8 cellular contexts compared by ENCODE assay signal in genomic region chr17:42577532-42578281, GRCh38. TPM values are rescaled to one million over a fixed set of nuclear protein-coding genes. Genes with fewer than 3 reads are reported as not detected.
DNase-seq lines count a peak whose midpoint lies in the region; ATAC-seq and TF ChIP-seq lines count a peak whose summit lies in the region.

Gene PSMC3IP, minus strand, starts transcription at chr17:42577729. Its CDS starts 43 bp downstream, at chr17:42577686.

- H3F3A ChIP-seq in neural progenitor cell (ENCODE audit: low read depth), result peaks cover 48% of the 10 kb centered on the region

- CTCF ChIA-PET in HCT116 (lab: Charles Lee), result interaction anchor here (0.9 to 4.4 kb wide), 33 partner anchors 8 to 420 kb away, joined by 3 to 136 read pairs (median 4); partner anchors contain the start of genes CNTD1, CNTNAP1, COA3 and MLX

- H2AFZ ChIP-seq in HCT116 (ENCODE audit: low read depth, low read length, poor library complexity, severe bottlenecking) (peak within 1 kb of the TSS; percentile 53), neural progenitor cell (replicated peaks) (peak within 1 kb of the TSS; percentile 47)

- H3K79me2 ChIP-seq in HCT116 (ENCODE audit: insufficient read depth, low read length), result peaks cover 53% of the 10 kb centered on the region
- peaks cover 25% of the 10 kb centered on the region for H3K79me2 ChIP-seq in neural progenitor cell (ENCODE audit: low read depth)

- no peaks in the 10 kb centered on the region for H3K27me3 ChIP-seq in HCT116 (ENCODE audit: insufficient read depth, low read length)
- H3K27me3 ChIP-seq in SJSA1 (replicated peaks), result no peaks in the 10 kb centered on the region
- H3K27me3 ChIP-seq in foreskin keratinocyte, result no peaks in the 10 kb centered on the region
- H3K27me3 ChIP-seq in neural progenitor cell, result no peaks in the 10 kb centered on the region
- H3K27me3 ChIP-seq in stomach smooth muscle (ENCODE audit: control insufficient read depth in 1 of 2, insufficient read depth in 2 of 2, low read length in 2 of 2), result no peaks in the 10 kb centered on the region

- H3K4me2 ChIP-seq in HCT116 (ENCODE audit: low read length), result peak within 1 kb of the TSS; percentile 94
- H3K4me2 ChIP-seq in neural progenitor cell, result peak within 1 kb of the TSS; percentile 79

- H3K4me1 ChIP-seq in HCT116 (ENCODE audit: control insufficient read depth in 1 of 2, insufficient read depth in 2 of 2, low read length in 2 of 2) (peaks cover 10 to 15% of the 10 kb centered on the region in 2 experiments), SJSA1 (replicated peaks) (peaks cover 13% of the 10 kb centered on the region), foreskin keratinocyte (peaks cover 4% of the 10 kb centered on the region), neural progenitor cell (peaks cover 14% of the 10 kb centered on the region), stomach smooth muscle (ENCODE audit: control insufficient read depth, insufficient read depth, low read length) (peaks cover 16% of the 10 kb centered on the region)

- peaks cover 21% of the 10 kb centered on the region for H3K36me3 Mint-ChIP-seq in neural progenitor cell

- peak in 2 of 3 experiments; percentile 23 to 42; a peak in 2 of 6 replicates for TF ChIP-seq CTCF in HCT116 (IDR thresholded peaks at IDR 0.05 in 2 of 3, conservative IDR thresholded peaks at IDR 0.05 in 1 of 3; ENCODE audit: borderline replicate concordance in 1 of 3, insufficient read depth in 1 of 3, low read depth in 2 of 3, low read length in 2 of 3)
- peak; percentile 75 for TF ChIP-seq CTCF in foreskin keratinocyte (conservative IDR thresholded peaks at IDR 0.05)
- TF ChIP-seq CTCF in neural progenitor cell (IDR thresholded peaks at IDR 0.05), result peak; percentile 57

- TSS peak; percentile 80 for BruUV-seq in HCT116 (replicated peaks; lab: Mats Ljungman, UMichigan)

- RAD21 ChIA-PET in HCT116 (lab: Charles Lee; ENCODE audit: low non-redundant PET in 1 of 2, low total read pairs in 2 of 2, uncharacterized antibody in 2 of 2, unreplicated experiment in 2 of 2), result interaction anchor here (0.8 to 2.6 kb wide), 10 partner anchors 32 to 246 kb away, joined by 3 to 25 read pairs (median 6); partner anchors contain the start of genes CCR10 (in 2 of the 2), BECN1 (in 1 of the 2), PLEKHH3 (in 1 of the 2) and RETREG3 (in 1 of the 2)

- peaks cover 21 to 34% of the 10 kb centered on the region in 2 experiments; a peak in 3 of 4 replicates for H3K36me3 ChIP-seq in HCT116 (ENCODE audit: control insufficient read depth in 1 of 2, insufficient read depth in 2 of 2, low read length in 2 of 2)
- peaks cover 67% of the 10 kb centered on the region for H3K36me3 ChIP-seq in SJSA1
- peaks cover 2% of the 10 kb centered on the region for H3K36me3 ChIP-seq in neural progenitor cell
- H3K36me3 ChIP-seq in stomach smooth muscle (ENCODE audit: control insufficient read depth in 2 of 2, insufficient read depth in 2 of 2, low read length in 2 of 2), result peaks cover 41 to 42% of the 10 kb centered on the region in 2 donors

- H3K9ac ChIP-seq in HCT116 (ENCODE audit: low read length) (peak within 1 kb of the TSS; percentile 99), neural progenitor cell (peak within 1 kb of the TSS; percentile 86), stomach smooth muscle (ENCODE audit: low read length in 2 of 2) (peak within 1 kb of the TSS; percentile 96 to 97)

- no peaks in the 10 kb centered on the region for H3K9me3 Mint-ChIP-seq in neural progenitor cell

- peak within 1 kb of the TSS; percentile 100 for H3K4me3 Mint-ChIP-seq in neural progenitor cell

- ATAC-seq in HCT116 (peak; percentile 86), foreskin keratinocyte (peak; percentile 83)

- H3K9me3 ChIP-seq in HCT116 (ENCODE audit: control insufficient read depth in 1 of 2, insufficient read depth in 1 of 2, low read depth in 1 of 2, low read length in 2 of 2), result no peaks in the 10 kb centered on the region
- no peaks in the 10 kb centered on the region for H3K9me3 ChIP-seq in SJSA1 (replicated peaks)
- no peaks in the 10 kb centered on the region for H3K9me3 ChIP-seq in neural progenitor cell (ENCODE audit: low read depth)
- no peaks in the 10 kb centered on the region for H3K9me3 ChIP-seq in stomach smooth muscle (ENCODE audit: control insufficient read depth in 2 of 2, low read length in 2 of 2)

- no peaks in the 10 kb centered on the region for H3K9me2 ChIP-seq in HCT116 (ENCODE audit: insufficient read depth)

- H4K20me1 ChIP-seq in HCT116 (ENCODE audit: insufficient read depth) (no peaks in the 10 kb centered on the region), neural progenitor cell (ENCODE audit: low read depth) (peaks cover 11% of the 10 kb centered on the region)

- H3K27ac ChIP-seq in HCT116 (ENCODE audit: low read depth, low read length) (peak within 1 kb of the TSS; percentile 95), SJSA1 (peak within 1 kb of the TSS; percentile 38), foreskin keratinocyte (peak within 1 kb of the TSS; percentile 48), neural progenitor cell (no peak within 1 kb of the TSS), stomach smooth muscle (ENCODE audit: low read length) (peak within 1 kb of the TSS; percentile 86)

- POLR2A ChIA-PET in HCT116 (lab: Charles Lee), result interaction anchor here (0.9 to 2.0 kb wide), 12 partner anchors 8 to 195 kb away, joined by 3 to 13 read pairs (median 4); partner anchors contain the start of genes CCR10, MLX and VPS25

- peak within 1 kb of the TSS; percentile 72 to 99 for H3K4me3 ChIP-seq in HCT116 (replicated peaks in 1 of 2; ENCODE audit: low read depth in 1 of 2, low read length in 2 of 2)
- H3K4me3 ChIP-seq in SJSA1, result peak within 1 kb of the TSS; percentile 67
- H3K4me3 ChIP-seq in neural progenitor cell, result peak within 1 kb of the TSS; percentile 67
- peak within 1 kb of the TSS; percentile 97 to 98 for H3K4me3 ChIP-seq in stomach smooth muscle (ENCODE audit: low read length in 2 of 2)

- peak; percentile 87 for TF ChIP-seq POLR2A in HCT116 (IDR thresholded peaks at IDR 0.05; ENCODE audit: borderline replicate concordance, extremely low read depth, insufficient read depth, insufficient read length)

- no peak for TF ChIP-seq RAD21 in HCT116 (IDR thresholded peaks at IDR 0.05; ENCODE audit: low read depth)

- peak; percentile 58 for DNase-seq in GM04503 (ENCODE audit: low read depth)
- peak; percentile 87 for DNase-seq in HCT116 (ENCODE audit: low read depth, low spot score)
- peak; percentile 98 for DNase-seq in MV-4-11 (lab: John Stamatoyannopoulos, UW)
- DNase-seq in SJSA1 (ENCODE audit: low read depth in 1 of 2, low spot score in 2 of 2), result peak; percentile 93 to 96
- DNase-seq in activated gamma-delta T cell treated with anti-CD3 and anti-CD28 coated beads, Interleukin-2, amount 50 U/mL, for 16 hours (ENCODE audit: low read depth), result peak; percentile 87
- peak; percentile 73 to 87 for DNase-seq in foreskin keratinocyte
- peak; percentile 97 for DNase-seq in neural progenitor cell (ENCODE audit: low spot score)

- peaks cover 28% of the 10 kb centered on the region for H3K4me1 Mint-ChIP-seq in neural progenitor cell

- intact Hi-C loops in HCT116 (cut with micrococcal nuclease), result loop anchor here (1.0 kb wide), 4 partner anchors 102 to 360 kb away; partner anchors contain the start of gene BECN1

- peaks cover 6% of the 10 kb centered on the region for H3K27me3 Mint-ChIP-seq in neural progenitor cell (ENCODE audit: insufficient read depth, low read depth)

- H3K27ac Mint-ChIP-seq in neural progenitor cell, result peak within 1 kb of the TSS; percentile 99

TF ChIP-seq in HCT116, 20 proteins besides CTCF, POLR2A, EP300 and RAD21:
- no peak for TF ChIP-seq CEBPB (IDR thresholded peaks at IDR 0.05; ENCODE audit: low read depth)
- TF ChIP-seq SP1 (IDR thresholded peaks at IDR 0.05; ENCODE audit: low read depth), result peak; percentile 87
- TF ChIP-seq CBX3 (IDR thresholded peaks at IDR 0.05; ENCODE audit: low read depth), result no peak
- peak; percentile 71 for TF ChIP-seq EGR1 (IDR thresholded peaks at IDR 0.05; ENCODE audit: low read depth)
- no peak for TF ChIP-seq EZH2 (IDR thresholded peaks at IDR 0.05)
- peak; percentile 50 for TF ChIP-seq MAX (IDR thresholded peaks at IDR 0.05)
- TF ChIP-seq ZBTB33 (IDR thresholded peaks at IDR 0.05; ENCODE audit: extremely low read depth, insufficient replicate concordance, low read length), result peak; percentile 67
- TF ChIP-seq ZFX (IDR thresholded peaks at IDR 0.05), result peak; percentile 74
- peak; percentile 58 for TF ChIP-seq SRF (IDR thresholded peaks at IDR 0.05; ENCODE audit: low read depth)
- TF ChIP-seq EZH2phosphoT487 (IDR thresholded peaks at IDR 0.05; ENCODE audit: borderline replicate concordance), result no peak
- peak; percentile 88 for TF ChIP-seq SIN3A (IDR thresholded peaks at IDR 0.05; ENCODE audit: low read depth)
- TF ChIP-seq POLR2AphosphoS5 (IDR thresholded peaks at IDR 0.05; ENCODE audit: low read depth, low read length), result peak; percentile 87
- TF ChIP-seq ELF1 (IDR thresholded peaks at IDR 0.05; ENCODE audit: borderline replicate concordance, low read depth), result no peak
- TF ChIP-seq FOSL1 (IDR thresholded peaks at IDR 0.05; ENCODE audit: low read depth), result no peak
- TF ChIP-seq ATF3 (IDR thresholded peaks at IDR 0.05), result no peak

RNA-seq across cellular contexts. Expression of gene PSMC3IP, which starts in this region (rescaled TPM):
- total RNA-seq in HCT116 (2021; ENCODE audit: unreplicated experiment) (24.3 TPM), foreskin keratinocyte (14.8 and 20.6 TPM in 2 replicates), neural progenitor cell (ENCODE audit: low replicate concordance) (22.8 and 23.7 TPM in 2 replicates)
- polyA plus RNA-seq in HCT116 (2012), result 15.4 and 18.2 TPM in 2 replicates
- total RNA-seq in SJSA1 (2014; rRNA removed; shearing (Covaris generic)), result 18.4 and 22.3 TPM in 2 replicates
- polyA plus RNA-seq in foreskin keratinocyte, result 17.0 and 23.6 TPM in 2 replicates
